ENCODE assay signal across 12 cellular contexts in the genomic region with DNA sequence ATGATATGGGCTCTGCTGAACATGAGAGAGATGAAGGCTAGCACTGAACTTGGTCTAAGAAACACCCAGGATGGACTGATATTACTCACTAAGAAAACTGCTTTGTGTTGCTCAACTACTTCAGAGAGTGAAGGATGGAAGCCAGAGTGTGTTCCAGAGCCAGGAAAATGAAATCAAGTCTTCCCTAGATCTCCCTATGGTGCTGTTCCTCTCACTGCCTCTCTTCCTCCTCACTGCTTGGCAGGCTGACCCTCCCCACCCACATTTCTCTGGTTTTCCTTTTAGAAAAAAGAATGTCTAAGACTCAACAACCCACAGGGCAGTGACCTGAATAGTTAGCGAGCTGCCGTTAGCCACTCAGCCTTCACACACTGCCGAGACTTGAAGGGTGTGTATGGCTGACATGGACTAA.
A peak's percentile ranks its signal among the peaks of the same experiment; 100 is the strongest.
DNase-seq lines count a peak whose midpoint lies in the region; ATAC-seq and TF ChIP-seq lines count a peak whose summit lies in the region.
"Had no signal": no experiment of that assay in that cellular context is flagged by ENCODE, and none has a peak within 500 bp of the region (broad histone marks: within the 10 kb centered on the region; RNA-seq: fewer than 3 reads in every experiment).

No MANE protein-coding gene starts in this region.

- no peak overlapping the region for H3K9ac ChIP-seq in stomach smooth muscle (ENCODE audit: low read length in 2 of 2)

- H3K9me3 ChIP-seq in right lobe of liver (no peaks in the 10 kb centered on the region), stomach smooth muscle (ENCODE audit: control insufficient read depth in 2 of 2, low read length in 2 of 2) (no peaks in the 10 kb centered on the region)
- H3K9me3 ChIP-seq: ovary had no signal

- DNase-seq in GM04503 (ENCODE audit: low read depth): peak; percentile 67
- peak; percentile 82 to 91 for DNase-seq in cardiac fibroblast (ENCODE audit: low read depth in 2 of 2)
- DNase-seq in right lobe of liver: no peak
- no peak for DNase-seq in NCI-H748 (lab: John Stamatoyannopoulos, UW; ENCODE audit: unreplicated experiment)
- DNase-seq in activated effector memory CD4-positive, alpha-beta T cell treated with anti-CD3 and anti-CD28 coated beads, Interleukin-2, amount 50 U/mL, for 16 hours: no peak
- DNase-seq in DMS 273 treated with DMSO at 0.1 percent for 48 hours (lab: John Stamatoyannopoulos, UW): no peak
- DNase-seq in NCI-H82 treated with DMSO at 0.1 percent for 48 hours (lab: John Stamatoyannopoulos, UW; ENCODE audit: unreplicated experiment): no peak
- DNase-seq: erythroblast, KG1, NCI-H2029 had no signal

- H3K27ac ChIP-seq in right lobe of liver (no peak overlapping the region), stomach smooth muscle (ENCODE audit: low read length) (peak overlapping the region; percentile 31)
- H3K27ac ChIP-seq: ovary had no signal

- intact Hi-C loops in right lobe of liver (cut with DNase I): loop anchor here in 1 of 2 donors (10.0 kb wide), 1 partner anchor 374 kb away; no protein-coding TSS in a partner anchor

- peak in 3 of 4 donors; percentile 33 to 34 (median 33) for ATAC-seq in right lobe of liver

- H3K27me3 ChIP-seq in right lobe of liver (no peaks in the 10 kb centered on the region), stomach smooth muscle (ENCODE audit: control insufficient read depth in 1 of 2, insufficient read depth in 2 of 2, low read length in 2 of 2) (no peaks in the 10 kb centered on the region)
- H3K27me3 ChIP-seq: ovary had no signal

- TF ChIP-seq POLR2A in right lobe of liver (IDR thresholded peaks at IDR 0.05): no peak

- no peak overlapping the region for H3K4me3 ChIP-seq in cardiac fibroblast (replicated peaks in 1 of 2; ENCODE audit: low read depth in 2 of 2, low read length in 2 of 2)
- H3K4me3 ChIP-seq in right lobe of liver: no peak overlapping the region
- H3K4me3 ChIP-seq in stomach smooth muscle (ENCODE audit: low read length in 2 of 2): no peak overlapping the region
- H3K4me3 ChIP-seq: ovary had no signal

- H3K4me1 ChIP-seq in right lobe of liver (no peaks in the 10 kb centered on the region), stomach smooth muscle (ENCODE audit: control insufficient read depth, insufficient read depth, low read length) (peaks cover 3% of the 10 kb centered on the region)

- TF ChIP-seq CTCF in cardiac fibroblast (IDR thresholded peaks at IDR 0.05; ENCODE audit: low read depth, low read length): no peak
- no peak for TF ChIP-seq CTCF in right lobe of liver (IDR thresholded peaks at IDR 0.05)

- WGBS in right lobe of liver (ENCODE audit: insufficient coverage, low coverage, low lambda C conversion rate, missing lambda C conversion rate): 78% methylated on average over 3 of the region's 3 CpGs

- H3K36me3 ChIP-seq in right lobe of liver (no peaks in the 10 kb centered on the region), stomach smooth muscle (ENCODE audit: control insufficient read depth in 2 of 2, insufficient read depth in 2 of 2, low read length in 2 of 2) (peaks cover 28% of the 10 kb centered on the region in 2 donors)
- H3K36me3 ChIP-seq: ovary had no signal

Comparison
In these comparisons a context has a peak if more than half of its experiments do, and no peak if none do; other contexts are left out.
1. DNase-seq: peak in GM04503 (single experiment) and cardiac fibroblast (2 of 2); none in right lobe of liver (0 of 3), NCI-H748 (single experiment), activated effector memory CD4-positive, alpha-beta T cell treated with anti-CD3 and anti-CD28 coated beads, Interleukin-2, amount 50 U/mL, for 16 hours (single experiment), DMS 273 treated with DMSO at 0.1 percent for 48 hours (single experiment) and NCI-H82 treated with DMSO at 0.1 percent for 48 hours (single experiment).